Comparison of ENCODE assay signal across 1 cellular context in the genomic region with DNA sequence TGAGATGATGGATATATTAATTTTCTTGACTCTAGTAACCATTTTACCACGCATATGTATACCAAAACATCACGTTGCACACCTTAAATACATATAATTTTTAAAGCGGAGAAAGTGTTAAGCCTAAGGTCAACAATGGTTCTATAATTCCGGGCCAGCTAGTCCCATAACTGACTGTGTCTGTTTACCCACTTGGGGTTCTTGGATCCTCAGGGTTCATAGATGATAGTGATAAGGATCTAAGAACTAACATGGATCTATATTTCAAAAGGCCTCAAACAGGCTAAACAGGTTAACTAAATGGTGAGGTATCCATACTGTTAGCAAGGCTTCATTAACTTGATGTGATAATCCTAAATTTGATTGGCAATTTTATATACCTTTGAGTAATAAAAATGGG.
TF ChIP-seq lines count a peak whose summit lies in the region.

No MANE protein-coding gene starts in this region.

TF ChIP-seq in HepG2, 621 proteins besides CTCF, POLR2A, EP300 and RAD21 (continued from another document):
- TF ChIP-seq, protein P1, sequence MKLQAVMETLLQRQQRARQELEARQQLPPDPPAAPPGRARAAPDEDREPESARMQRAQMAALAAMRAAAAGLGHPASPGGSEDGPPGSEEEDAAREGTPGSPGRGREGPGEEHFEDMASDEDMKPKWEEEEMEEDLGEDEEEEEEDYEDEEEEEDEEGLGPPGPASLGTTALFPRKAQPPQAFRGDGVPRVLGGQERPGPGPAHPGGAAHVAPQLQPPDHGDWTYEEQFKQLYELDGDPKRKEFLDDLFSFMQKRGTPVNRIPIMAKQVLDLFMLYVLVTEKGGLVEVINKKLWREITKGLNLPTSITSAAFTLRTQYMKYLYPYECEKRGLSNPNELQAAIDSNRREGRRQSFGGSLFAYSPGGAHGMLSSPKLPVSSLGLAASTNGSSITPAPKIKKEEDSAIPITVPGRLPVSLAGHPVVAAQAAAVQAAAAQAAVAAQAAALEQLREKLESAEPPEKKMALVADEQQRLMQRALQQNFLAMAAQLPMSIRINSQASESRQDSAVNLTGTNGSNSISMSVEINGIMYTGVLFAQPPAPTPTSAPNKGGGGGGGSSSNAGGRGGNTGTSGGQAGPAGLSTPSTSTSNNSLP (IDR thresholded peaks at IDR 0.05; ENCODE audit: low read depth, low read length): 0 out of 2 replicates have a peak, but pooled peaks have one; percentile 26
- TF ChIP-seq, protein P2, sequence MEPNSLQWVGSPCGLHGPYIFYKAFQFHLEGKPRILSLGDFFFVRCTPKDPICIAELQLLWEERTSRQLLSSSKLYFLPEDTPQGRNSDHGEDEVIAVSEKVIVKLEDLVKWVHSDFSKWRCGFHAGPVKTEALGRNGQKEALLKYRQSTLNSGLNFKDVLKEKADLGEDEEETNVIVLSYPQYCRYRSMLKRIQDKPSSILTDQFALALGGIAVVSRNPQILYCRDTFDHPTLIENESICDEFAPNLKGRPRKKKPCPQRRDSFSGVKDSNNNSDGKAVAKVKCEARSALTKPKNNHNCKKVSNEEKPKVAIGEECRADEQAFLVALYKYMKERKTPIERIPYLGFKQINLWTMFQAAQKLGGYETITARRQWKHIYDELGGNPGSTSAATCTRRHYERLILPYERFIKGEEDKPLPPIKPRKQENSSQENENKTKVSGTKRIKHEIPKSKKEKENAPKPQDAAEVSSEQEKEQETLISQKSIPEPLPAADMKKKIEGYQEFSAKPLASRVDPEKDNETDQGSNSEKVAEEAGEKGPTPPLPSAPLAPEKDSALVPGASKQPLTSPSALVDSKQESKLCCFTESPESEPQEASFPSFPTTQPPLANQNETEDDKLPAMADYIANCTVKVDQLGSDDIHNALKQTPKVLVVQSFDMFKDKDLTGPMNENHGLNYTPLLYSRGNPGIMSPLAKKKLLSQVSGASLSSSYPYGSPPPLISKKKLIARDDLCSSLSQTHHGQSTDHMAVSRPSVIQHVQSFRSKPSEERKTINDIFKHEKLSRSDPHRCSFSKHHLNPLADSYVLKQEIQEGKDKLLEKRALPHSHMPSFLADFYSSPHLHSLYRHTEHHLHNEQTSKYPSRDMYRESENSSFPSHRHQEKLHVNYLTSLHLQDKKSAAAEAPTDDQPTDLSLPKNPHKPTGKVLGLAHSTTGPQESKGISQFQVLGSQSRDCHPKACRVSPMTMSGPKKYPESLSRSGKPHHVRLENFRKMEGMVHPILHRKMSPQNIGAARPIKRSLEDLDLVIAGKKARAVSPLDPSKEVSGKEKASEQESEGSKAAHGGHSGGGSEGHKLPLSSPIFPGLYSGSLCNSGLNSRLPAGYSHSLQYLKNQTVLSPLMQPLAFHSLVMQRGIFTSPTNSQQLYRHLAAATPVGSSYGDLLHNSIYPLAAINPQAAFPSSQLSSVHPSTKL (CRISPR knock-in tag; IDR thresholded peaks at IDR 0.05): 0 out of 2 replicates have a peak, but pooled peaks have one; percentile 46
- TF ChIP-seq SOX13 (IDR thresholded peaks at IDR 0.05) (no peak), SOX13 (CRISPR knock-in tag; conservative IDR thresholded peaks at IDR 0.05 in 1 of 2, IDR thresholded peaks at IDR 0.05 in 1 of 2) (0 out of 4 replicates have a peak, but pooled peaks of 1 of the 2 experiments have one; percentile 20), TBX3 (IDR thresholded peaks at IDR 0.05; ENCODE audit: borderline replicate concordance) (0 out of 2 replicates have a peak, but pooled peaks have one; percentile 17), ZMYM3 (CRISPR knock-in tag; IDR thresholded peaks at IDR 0.05) (no peak), SOX6 (IDR thresholded peaks at IDR 0.05) (no peak), SOX6 (CRISPR knock-in tag; IDR thresholded peaks at IDR 0.05) (0 out of 2 replicates have a peak, but pooled peaks have one; percentile 10), FOXA1 (IDR thresholded peaks at IDR 0.05) (no peak), FOXA1 (CRISPR knock-in tag; IDR thresholded peaks at IDR 0.05) (peak; percentile 52; the same call in 1 of the 2 replicates), TCF7 (IDR thresholded peaks at IDR 0.05; ENCODE audit: low read depth) (0 out of 2 replicates have a peak, but pooled peaks have one; percentile 12), TBX2 (CRISPR knock-in tag; IDR thresholded peaks at IDR 0.05; ENCODE audit: borderline replicate concordance) (peak; percentile 38; the same call in 1 of the 2 replicates), PITX1 (CRISPR knock-in tag; IDR thresholded peaks at IDR 0.05) (peak; percentile 93), FOXA3 (CRISPR knock-in tag; IDR thresholded peaks at IDR 0.05) (peak; percentile 69), SALL1 (CRISPR knock-in tag; IDR thresholded peaks at IDR 0.05) (peak; percentile 12; the same call in 1 of the 2 replicates)
- TF ChIP-seq, protein P3, sequence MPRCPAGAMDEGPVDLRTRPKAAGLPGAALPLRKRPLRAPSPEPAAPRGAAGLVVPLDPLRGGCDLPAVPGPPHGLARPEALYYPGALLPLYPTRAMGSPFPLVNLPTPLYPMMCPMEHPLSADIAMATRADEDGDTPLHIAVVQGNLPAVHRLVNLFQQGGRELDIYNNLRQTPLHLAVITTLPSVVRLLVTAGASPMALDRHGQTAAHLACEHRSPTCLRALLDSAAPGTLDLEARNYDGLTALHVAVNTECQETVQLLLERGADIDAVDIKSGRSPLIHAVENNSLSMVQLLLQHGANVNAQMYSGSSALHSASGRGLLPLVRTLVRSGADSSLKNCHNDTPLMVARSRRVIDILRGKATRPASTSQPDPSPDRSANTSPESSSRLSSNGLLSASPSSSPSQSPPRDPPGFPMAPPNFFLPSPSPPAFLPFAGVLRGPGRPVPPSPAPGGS (CRISPR knock-in tag; IDR thresholded peaks at IDR 0.05): no peak
- TF ChIP-seq, protein P4, sequence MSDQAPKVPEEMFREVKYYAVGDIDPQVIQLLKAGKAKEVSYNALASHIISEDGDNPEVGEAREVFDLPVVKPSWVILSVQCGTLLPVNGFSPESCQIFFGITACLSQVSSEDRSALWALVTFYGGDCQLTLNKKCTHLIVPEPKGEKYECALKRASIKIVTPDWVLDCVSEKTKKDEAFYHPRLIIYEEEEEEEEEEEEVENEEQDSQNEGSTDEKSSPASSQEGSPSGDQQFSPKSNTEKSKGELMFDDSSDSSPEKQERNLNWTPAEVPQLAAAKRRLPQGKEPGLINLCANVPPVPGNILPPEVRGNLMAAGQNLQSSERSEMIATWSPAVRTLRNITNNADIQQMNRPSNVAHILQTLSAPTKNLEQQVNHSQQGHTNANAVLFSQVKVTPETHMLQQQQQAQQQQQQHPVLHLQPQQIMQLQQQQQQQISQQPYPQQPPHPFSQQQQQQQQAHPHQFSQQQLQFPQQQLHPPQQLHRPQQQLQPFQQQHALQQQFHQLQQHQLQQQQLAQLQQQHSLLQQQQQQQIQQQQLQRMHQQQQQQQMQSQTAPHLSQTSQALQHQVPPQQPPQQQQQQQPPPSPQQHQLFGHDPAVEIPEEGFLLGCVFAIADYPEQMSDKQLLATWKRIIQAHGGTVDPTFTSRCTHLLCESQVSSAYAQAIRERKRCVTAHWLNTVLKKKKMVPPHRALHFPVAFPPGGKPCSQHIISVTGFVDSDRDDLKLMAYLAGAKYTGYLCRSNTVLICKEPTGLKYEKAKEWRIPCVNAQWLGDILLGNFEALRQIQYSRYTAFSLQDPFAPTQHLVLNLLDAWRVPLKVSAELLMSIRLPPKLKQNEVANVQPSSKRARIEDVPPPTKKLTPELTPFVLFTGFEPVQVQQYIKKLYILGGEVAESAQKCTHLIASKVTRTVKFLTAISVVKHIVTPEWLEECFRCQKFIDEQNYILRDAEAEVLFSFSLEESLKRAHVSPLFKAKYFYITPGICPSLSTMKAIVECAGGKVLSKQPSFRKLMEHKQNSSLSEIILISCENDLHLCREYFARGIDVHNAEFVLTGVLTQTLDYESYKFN (CRISPR knock-in tag; conservative IDR thresholded peaks at IDR 0.05): peak; percentile 34
- TF ChIP-seq, protein P5, sequence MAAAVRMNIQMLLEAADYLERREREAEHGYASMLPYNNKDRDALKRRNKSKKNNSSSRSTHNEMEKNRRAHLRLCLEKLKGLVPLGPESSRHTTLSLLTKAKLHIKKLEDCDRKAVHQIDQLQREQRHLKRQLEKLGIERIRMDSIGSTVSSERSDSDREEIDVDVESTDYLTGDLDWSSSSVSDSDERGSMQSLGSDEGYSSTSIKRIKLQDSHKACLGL (CRISPR knock-in tag; IDR thresholded peaks at IDR 0.05): no peak
- TF ChIP-seq, protein P6, sequence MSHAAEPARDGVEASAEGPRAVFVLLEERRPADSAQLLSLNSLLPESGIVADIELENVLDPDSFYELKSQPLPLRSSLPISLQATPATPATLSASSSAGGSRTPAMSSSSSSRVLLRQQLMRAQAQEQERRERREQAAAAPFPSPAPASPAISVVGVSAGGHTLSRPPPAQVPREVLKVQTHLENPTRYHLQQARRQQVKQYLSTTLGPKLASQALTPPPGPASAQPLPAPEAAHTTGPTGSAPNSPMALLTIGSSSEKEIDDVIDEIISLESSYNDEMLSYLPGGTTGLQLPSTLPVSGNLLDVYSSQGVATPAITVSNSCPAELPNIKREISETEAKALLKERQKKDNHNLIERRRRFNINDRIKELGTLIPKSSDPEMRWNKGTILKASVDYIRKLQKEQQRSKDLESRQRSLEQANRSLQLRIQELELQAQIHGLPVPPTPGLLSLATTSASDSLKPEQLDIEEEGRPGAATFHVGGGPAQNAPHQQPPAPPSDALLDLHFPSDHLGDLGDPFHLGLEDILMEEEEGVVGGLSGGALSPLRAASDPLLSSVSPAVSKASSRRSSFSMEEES (CRISPR knock-in tag; IDR thresholded peaks at IDR 0.05): no peak
